In the genomic region with DNA sequence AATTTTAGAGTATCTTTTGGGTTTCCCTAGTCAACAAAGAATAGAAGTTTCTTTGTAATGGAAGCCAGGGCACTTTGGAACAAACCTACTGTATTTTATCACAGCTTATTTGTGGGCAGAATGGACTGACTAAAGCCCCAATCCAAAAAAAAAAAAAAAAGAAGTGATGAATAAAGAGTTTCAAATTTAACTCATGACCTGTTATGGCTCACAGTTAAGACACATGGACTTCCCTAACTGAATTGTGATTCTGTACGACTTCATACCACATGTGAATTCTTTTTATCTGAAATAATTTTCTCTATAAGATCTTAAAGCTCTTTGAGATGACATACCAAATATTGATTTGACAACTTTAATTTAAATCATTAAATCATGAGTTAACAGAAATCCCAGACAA, we compare ENCODE assay signal across 24 cellular contexts.
"Had no signal": no experiment of that assay in that cellular context is flagged by ENCODE, and none has a peak within 500 bp of the region (broad histone marks: within the 10 kb centered on the region; RNA-seq: fewer than 3 reads in every experiment).

No MANE protein-coding gene starts in this region.

- ATAC-seq: activated CD8-positive, alpha-beta T cell treated with anti-CD3 and anti-CD28 coated beads, Interleukin-2, amount 10 ng/mL, durations not matched to agents 7 days and 5 days; activated naive CD4-positive, alpha-beta T cell treated with anti-CD3 and anti-CD28 coated beads, Interleukin-2, amount 50 U/mL, for 72 hours; activated naive CD8-positive, alpha-beta T cell treated with anti-CD3 and anti-CD28 coated beads, Interleukin-2, amount 50 U/mL, for 24 hours had no signal

- DNase-seq: activated CD4-positive, alpha-beta T cell treated with anti-CD3 and anti-CD28 coated beads for 48 hours; activated CD4-positive, alpha-beta T cell treated with anti-CD3 and anti-CD28 coated beads, Interleukin-2, amount 50 U/mL, for 4 hours; activated CD4-positive, CD25-positive, alpha-beta regulatory T cell treated with anti-CD3 and anti-CD28 coated beads, Interleukin-2, amount 50 U/mL, for 72 hours; activated CD8-positive, alpha-beta T cell treated with anti-CD3 and anti-CD28 coated beads, Interleukin-2, amount 10 ng/mL, durations not matched to agents 7 days and 5 days; activated effector memory CD4-positive, alpha-beta T cell treated with anti-CD3 and anti-CD28 coated beads, Interleukin-2, amount 50 U/mL, for 16 hours; activated naive CD4-positive, alpha-beta T cell treated with Interleukin-2 at 50 U/mL for 16 hours; activated naive CD8-positive, alpha-beta T cell treated with anti-CD3 and anti-CD28 coated beads, Interleukin-2, amount 50 U/mL, for 24 hours; activated T-cell treated with anti-CD3 and anti-CD28 coated beads, Interleukin-2, amount 50 U/mL, for 24 hours; amniotic stem cell; IMR-90; Kasumi-1; KBM-7; NCI-H1105 treated with DMSO at 0.1 percent for 48 hours; NCI-H1436 treated with DMSO at 0.1 percent for 48 hours; NCI-H187; NCI-H2081; NCI-H510A treated with DMSO at 0.1 percent for 48 hours; NCI-H69; NK-92 treated with Interleukin-12 subunit alpha and Interleukin-12 subunit beta, amount 100 ng/mL, for 24 hours; Peyer's patch; SIG-M5 had no signal

- H3K27ac ChIP-seq: Peyer's patch, SK-N-MC had no signal

- H3K27me3 ChIP-seq: cardiac muscle cell, Peyer's patch had no signal

- H3K4me3 ChIP-seq: cardiac muscle cell, Peyer's patch, SK-N-MC had no signal

- H3K4me1 ChIP-seq: Peyer's patch had no signal

- H3K36me3 ChIP-seq: Peyer's patch had no signal

- H3K9me3 ChIP-seq: Peyer's patch had no signal
